Comparison of ENCODE assay signal across 8 cellular contexts in genomic region chr3:43180027-43180426, GRCh38.
DNase-seq lines count a peak whose midpoint lies in the region; ATAC-seq lines count a peak whose summit lies in the region.

No MANE protein-coding gene starts in this region.

- ATAC-seq in HG03196 (IDR thresholded peaks at IDR 0.05; ENCODE audit: unreplicated experiment) = no peak

- DNase-seq in activated CD4-positive, alpha-beta T cell treated with anti-CD3 and anti-CD28 coated beads for 1 hour = peak; percentile 23
- no peak for DNase-seq in activated CD4-positive, alpha-beta T cell treated with anti-CD3 and anti-CD28 coated beads for 48 hours
- DNase-seq in LoVo (ENCODE audit: low spot score) = peak; percentile 64
- peak; percentile 51 for DNase-seq in left kidney (ENCODE audit: low read depth, low spot score)
- DNase-seq in OCI-M2 (lab: John Stamatoyannopoulos, UW; ENCODE audit: unreplicated experiment) = no peak
- no peak for DNase-seq in NCI-H2227 treated with DMSO at 0.1 percent for 48 hours (lab: John Stamatoyannopoulos, UW)

- H3K27me3 Mint-ChIP-seq in activated naive CD8-positive, alpha-beta T cell = no peaks in the 10 kb centered on the region

- H3K9me3 Mint-ChIP-seq in activated naive CD8-positive, alpha-beta T cell (ENCODE audit: low read depth) = no peaks in the 10 kb centered on the region

- H3K4me1 Mint-ChIP-seq in activated naive CD8-positive, alpha-beta T cell (ENCODE audit: low read depth) = peaks cover 57% of the 10 kb centered on the region

- no peaks in the 10 kb centered on the region for H3K36me3 Mint-ChIP-seq in activated naive CD8-positive, alpha-beta T cell

- H3K27ac Mint-ChIP-seq in activated naive CD8-positive, alpha-beta T cell = peak overlapping the region; percentile 85

- peak overlapping the region; percentile 78 for H3K4me3 Mint-ChIP-seq in activated naive CD8-positive, alpha-beta T cell

Comparison
In these comparisons a context has a peak if more than half of its experiments do, and no peak if none do; other contexts are left out.
1. DNase-seq: peak in activated CD4-positive, alpha-beta T cell treated with anti-CD3 and anti-CD28 coated beads for 1 hour (single experiment), LoVo (single experiment) and left kidney (single experiment); none in activated CD4-positive, alpha-beta T cell treated with anti-CD3 and anti-CD28 coated beads for 48 hours (single experiment), OCI-M2 (single experiment) and NCI-H2227 treated with DMSO at 0.1 percent for 48 hours (single experiment).